Comparison of ENCODE assay signal across 2 cellular contexts in the genomic region with DNA sequence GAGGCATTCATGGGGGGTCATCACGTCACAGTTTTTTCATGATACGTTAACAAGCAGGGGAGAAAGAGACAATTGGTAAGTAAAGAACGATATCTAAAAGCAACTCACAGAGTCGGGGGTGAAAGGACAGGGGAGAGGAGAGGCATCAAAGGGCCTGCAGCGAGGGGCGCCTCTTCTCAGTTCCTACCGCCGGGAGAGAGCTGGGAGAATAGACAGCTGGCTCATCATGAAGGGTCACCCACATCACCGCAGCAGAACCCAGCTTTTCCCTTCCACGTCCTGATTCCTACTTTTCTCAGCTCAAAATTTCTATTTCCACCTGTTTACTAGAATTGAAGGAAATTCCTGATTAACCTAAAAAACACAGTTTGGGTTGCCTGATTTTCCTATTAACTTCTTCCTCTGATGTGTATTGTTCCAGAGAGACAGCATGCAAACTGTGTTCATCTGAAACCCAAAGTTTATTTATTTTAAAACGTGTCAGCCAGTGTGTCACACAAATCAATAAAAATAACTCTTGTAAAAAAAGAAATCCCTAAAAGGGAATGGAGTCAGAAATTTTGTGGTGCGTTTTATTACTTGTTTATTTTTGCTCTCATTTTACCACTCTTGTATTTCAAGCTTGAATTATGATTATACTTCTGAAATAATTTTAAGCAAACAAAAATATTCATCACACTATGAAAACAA.
"Had no signal": no experiment of that assay in that cellular context is flagged by ENCODE, and none has a peak within 500 bp of the region (broad histone marks: within the 10 kb centered on the region; RNA-seq: fewer than 3 reads in every experiment).

No MANE protein-coding gene starts in this region.

- H3K4me3 ChIP-seq: pancreas, thyroid gland had no signal

- H3K4me1 ChIP-seq: pancreas, thyroid gland had no signal

- H3K27ac ChIP-seq: pancreas, thyroid gland had no signal

- H3K27me3 ChIP-seq: thyroid gland had no signal

- H3K36me3 ChIP-seq: pancreas, thyroid gland had no signal

- H3K9me3 ChIP-seq: pancreas, thyroid gland had no signal
